ENCODE assay signal across 8 cellular contexts in the genomic region with DNA sequence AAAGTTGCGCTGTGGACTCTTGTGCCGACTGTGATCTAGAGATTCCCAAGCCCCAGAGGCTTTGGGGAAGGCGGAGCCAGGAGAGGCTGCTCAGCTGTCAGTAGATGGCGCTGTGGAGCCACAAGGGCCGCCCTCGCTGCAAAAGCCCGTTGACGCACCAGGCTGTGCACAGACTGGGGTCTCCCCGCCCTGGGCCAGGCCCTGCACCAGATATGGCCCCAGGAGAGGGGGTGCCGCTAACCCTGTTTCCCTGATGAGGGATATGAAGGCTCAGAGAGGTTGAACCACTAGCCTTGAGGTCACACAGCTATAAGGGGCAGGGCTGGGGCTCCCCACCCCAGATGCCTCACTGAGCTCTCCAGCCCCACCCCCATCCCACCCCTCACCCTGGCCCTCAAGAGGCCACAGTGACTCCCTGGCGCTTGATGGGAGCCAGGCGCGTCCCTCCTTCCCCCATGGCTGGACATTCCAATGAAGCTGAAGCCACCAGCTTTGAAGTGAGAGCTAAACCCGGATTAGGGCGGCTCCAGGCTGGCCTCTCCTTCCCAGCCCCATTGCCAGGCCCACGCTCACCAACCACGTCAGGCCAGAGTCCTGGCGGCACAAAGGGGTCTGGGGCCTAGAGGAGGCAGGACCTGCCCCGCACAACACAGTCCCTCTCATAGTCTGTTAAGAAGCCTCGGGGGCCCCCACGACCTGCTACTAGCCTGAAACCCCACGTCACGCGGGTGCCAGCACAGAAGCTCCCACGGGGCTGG. TPM values are rescaled to one million over a fixed set of nuclear protein-coding genes. Genes with fewer than 3 reads are reported as not detected.
DNase-seq lines count a peak whose midpoint lies in the region; ATAC-seq and TF ChIP-seq lines count a peak whose summit lies in the region.

No MANE protein-coding gene starts in this region.

- WGBS in lower leg skin, 2 donors, result 37 to 44% methylated on average over 22 to 25 of the region's 25 CpGs

- no peak overlapping the region for H3K27ac Mint-ChIP-seq in GM23338

- no peaks in the 10 kb centered on the region for H3F3A ChIP-seq in GM23338 (replicated peaks; ENCODE audit: low read depth)

- ATAC-seq in GM23338, result peak; percentile 96
- ATAC-seq in HG02884 (IDR thresholded peaks at IDR 0.05; ENCODE audit: unreplicated experiment), result no peak

- H3K27me3 Mint-ChIP-seq in GM23338 (ENCODE audit: insufficient read depth, low read depth, poor library complexity), result peaks cover 8% of the 10 kb centered on the region

- no peaks in the 10 kb centered on the region; the same call in 2 of the 3 replicates for H3K9me3 Mint-ChIP-seq in GM23338

- TF ChIP-seq CTCF in GM23338 (conservative IDR thresholded peaks at IDR 0.05; ENCODE audit: low read depth in 2 of 2) (peak; percentile 89 to 95), coronary artery (IDR thresholded peaks at IDR 0.05) (peak; percentile 95), lower leg skin (IDR thresholded peaks at IDR 0.05) (peak in 1 of 3 donors; percentile 66)

- peak overlapping the region; percentile 91 for H2AFZ ChIP-seq in GM23338

- H3K4me1 ChIP-seq in BLaER1 (peaks cover 25% of the 10 kb centered on the region), GM23338 (ENCODE audit: insufficient read depth) (no peaks in the 10 kb centered on the region)

- intact Hi-C loops in lower leg skin (cut with DNase I; ENCODE audit: low total_unique reads), result no loop called here

- H3K36me3 Mint-ChIP-seq in GM23338 (ENCODE audit: low read depth), result no peaks in the 10 kb centered on the region

- no peaks in the 10 kb centered on the region for H3K9me3 ChIP-seq in BLaER1

- H3K27ac ChIP-seq in BLaER1, result no peak overlapping the region
- no peak overlapping the region for H3K27ac ChIP-seq in GM23338 (ENCODE audit: low read depth)
- H3K27ac ChIP-seq in coronary artery, result peak overlapping the region in 1 of 2 donors; percentile 80

- peak overlapping the region; percentile 25; the same call in 1 of the 2 replicates for H3K4me2 ChIP-seq in BLaER1
- no peak overlapping the region for H3K4me2 ChIP-seq in GM23338

- H3K27me3 ChIP-seq in BLaER1, result no peaks in the 10 kb centered on the region
- no peaks in the 10 kb centered on the region for H3K27me3 ChIP-seq in GM23338 (ENCODE audit: insufficient read depth)

- H3K4me3 ChIP-seq in BLaER1, result no peak overlapping the region
- H3K4me3 ChIP-seq in GM23338, result no peak overlapping the region
- peak overlapping the region; percentile 12 for H3K4me3 ChIP-seq in coronary artery
- H3K4me3 ChIP-seq in lower leg skin (ENCODE audit: low read depth, poor library complexity, severe bottlenecking), result no peak overlapping the region

- H3K79me2 ChIP-seq in GM23338 (replicated peaks; ENCODE audit: insufficient read depth), result no peaks in the 10 kb centered on the region

- no peaks in the 10 kb centered on the region for H3K36me3 ChIP-seq in BLaER1
- H3K36me3 ChIP-seq in GM23338 (ENCODE audit: insufficient read depth), result no peaks in the 10 kb centered on the region

- no peak overlapping the region for H3K4me3 Mint-ChIP-seq in GM23338

- TF ChIP-seq POLR2A in lower leg skin (IDR thresholded peaks at IDR 0.05), result no peak

- no peaks in the 10 kb centered on the region for H3K9me2 ChIP-seq in GM23338 (ENCODE audit: insufficient read depth)

- H3K9ac ChIP-seq in BLaER1, result no peak overlapping the region

- no peaks in the 10 kb centered on the region for H4K20me1 ChIP-seq in BLaER1
- no peaks in the 10 kb centered on the region for H4K20me1 ChIP-seq in GM23338 (replicated peaks; ENCODE audit: insufficient read depth)

- H3K4me1 Mint-ChIP-seq in GM23338, result peaks cover 2% of the 10 kb centered on the region; the same call in 1 of the 3 replicates

- DNase-seq in GM23338 (ENCODE audit: low spot score) (peak; percentile 95), NCI-H345 treated with DMSO at 0.1 percent for 48 hours (lab: John Stamatoyannopoulos, UW; ENCODE audit: unreplicated experiment) (peak; percentile 41), coronary artery (ENCODE audit: low spot score) (peak; percentile 83), lower leg skin (ENCODE audit: low spot score in 2 of 2) (peak; percentile 52 to 91)
- DNase-seq in activated CD4-positive, alpha-beta T cell treated with anti-CD3 and anti-CD28 coated beads for 48 hours, result peak; percentile 83
- DNase-seq in stimulated activated CD4-positive, alpha-beta T cell treated with anti-CD3 and anti-CD28 coated beads, TNF-alpha, amount 100 ng/mL, for 24 hours (ENCODE audit: low read depth in 3 of 3), result peak; percentile 40 to 69 (median 53)

TF ChIP-seq in GM23338, 12 proteins besides CTCF, POLR2A, EP300 and RAD21:
- TF ChIP-seq STAT1 (IDR thresholded peaks at IDR 0.05; ENCODE audit: unreplicated experiment) (no peak), POLR2AphosphoS5 (IDR thresholded peaks at IDR 0.05; ENCODE audit: low read depth) (no peak), ZNF331 (CRISPR knock-in tag; IDR thresholded peaks at IDR 0.05; ENCODE audit: low read depth) (no peak), CREB1 (CRISPR knock-in tag; IDR thresholded peaks at IDR 0.05; ENCODE audit: low read depth) (peak; percentile 60; the same call in 1 of the 2 replicates)

RNA-seq across cellular contexts. Expression of a gene that starts 26.4 kb away (rescaled TPM):
- not detected in 2 replicates for total RNA-seq in GM23338 (2014; rRNA removed; shearing (Covaris generic))
- polyA plus RNA-seq in GM23338 (2016; fragmentation: Nextera tagmentation; extraction: Ambion mirVana), result 0.75 and 1.3 TPM in 2 replicates
- not detected for total RNA-seq in lower leg skin

Comparison
In these comparisons a context has a peak if more than half of its experiments do, and no peak if none do; other contexts are left out.
1. DNase-seq: peak in every context shown above with its lines; median percentile 95 in GM23338; 83 in activated CD4-positive, alpha-beta T cell treated with anti-CD3 and anti-CD28 coated beads for 48 hours; 83 in coronary artery; 72 in lower leg skin; 53 in stimulated activated CD4-positive, alpha-beta T cell treated with anti-CD3 and anti-CD28 coated beads, TNF-alpha, amount 100 ng/mL, for 24 hours; 41 in NCI-H345 treated with DMSO at 0.1 percent for 48 hours.